In the genomic region with DNA sequence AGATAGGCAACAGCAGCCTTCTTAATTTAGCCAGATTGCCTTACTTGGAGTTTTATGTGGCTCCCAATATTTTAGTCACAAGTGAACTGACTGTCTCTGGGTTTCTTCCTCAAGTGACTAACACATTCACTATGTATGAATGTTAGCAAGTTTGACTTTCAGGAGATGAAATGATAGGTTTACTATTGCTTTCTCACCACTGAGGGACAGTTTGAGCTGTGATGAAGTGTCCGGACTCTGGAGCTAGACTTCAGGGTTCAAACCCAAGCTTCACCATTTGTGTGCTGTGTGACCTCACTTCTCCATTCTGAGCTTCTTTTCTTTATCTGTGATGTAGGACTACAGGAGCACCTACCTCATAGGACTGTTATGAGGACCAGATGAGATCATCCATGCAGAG, we compare ENCODE assay signal across 15 cellular contexts. TPM values are rescaled to one million over a fixed set of nuclear protein-coding genes. Genes with fewer than 3 reads are reported as not detected.
DNase-seq lines count a peak whose midpoint lies in the region; ATAC-seq, FAIRE-seq and TF ChIP-seq lines count a peak whose summit lies in the region.
"Had no signal": no experiment of that assay in that cellular context is flagged by ENCODE, and none has a peak within 500 bp of the region (broad histone marks: within the 10 kb centered on the region; RNA-seq: fewer than 3 reads in every experiment).

No MANE protein-coding gene starts in this region.

- ATAC-seq in stimulated activated memory B cell treated with anti-CD40 and anti-IgM and Interleukin-4, amounts not matched to agents 10 μg/mL and 1 μg/mL and 100 μg/mL, for 72 hours, result no peak
- ATAC-seq in HepG2, result no peak
- ATAC-seq: lower lobe of right lung had no signal

- H3K27me3 ChIP-seq in GM23248 (replicated peaks; ENCODE audit: insufficient read depth) (no peaks in the 10 kb centered on the region), SJSA1 (replicated peaks) (no peaks in the 10 kb centered on the region), fibroblast of lung (ENCODE audit: control insufficient read depth, insufficient read depth, low read length) (no peaks in the 10 kb centered on the region), skeletal muscle satellite cell (ENCODE audit: control insufficient read depth, insufficient read depth, low read length) (no peaks in the 10 kb centered on the region), HepG2 (ENCODE audit: control insufficient read depth in 1 of 2, insufficient read depth in 2 of 2, low read length in 2 of 2) (no peaks in the 10 kb centered on the region)
- H3K27me3 ChIP-seq: uterus had no signal

- no peaks in the 10 kb centered on the region for H3K27me3 Mint-ChIP-seq in stimulated activated memory B cell treated with anti-CD40 and anti-IgM and Interleukin-4, amounts not matched to agents 10 μg/mL and 1 μg/mL and 100 μg/mL, for 72 hours
- H3K27me3 Mint-ChIP-seq: brain had no signal

- DNase-seq in GM23248 (peak; percentile 88), SJSA1 (ENCODE audit: low read depth in 1 of 2, low spot score in 2 of 2) (peak in 1 of 2 experiments; percentile 42), fibroblast of lung (ENCODE audit: low read depth in 2 of 2) (peak; percentile 31 to 87), SKM-1 (lab: John Stamatoyannopoulos, UW; ENCODE audit: unreplicated experiment) (no peak), HepG2 (ENCODE audit: low spot score) (no peak)
- DNase-seq: activated T-cell treated with anti-CD3 and anti-CD28 coated beads for 4 hours, DMS53, KBM-7, lower lobe of right lung, uterus had no signal

- no peak for TF ChIP-seq POLR2A in HepG2 (IDR thresholded peaks at IDR 0.05; ENCODE audit: insufficient read depth in 1 of 2, low read depth in 2 of 2, low read length in 2 of 2)

- intact Hi-C loops in HepG2 (cut with micrococcal nuclease; ENCODE audit: unreplicated experiment), result no loop called here

- H3K4me1 ChIP-seq in GM23248 (ENCODE audit: insufficient read depth) (peaks cover 33% of the 10 kb centered on the region), SJSA1 (replicated peaks) (peaks cover 37% of the 10 kb centered on the region), fibroblast of lung (ENCODE audit: control insufficient read depth, extremely low read depth, insufficient read depth, low read length) (peaks cover 16% of the 10 kb centered on the region), skeletal muscle satellite cell (ENCODE audit: control insufficient read depth, insufficient read depth, low read length) (peaks cover 31% of the 10 kb centered on the region), HepG2 (ENCODE audit: insufficient read depth, low read length) (peaks cover 30% of the 10 kb centered on the region)
- H3K4me1 ChIP-seq: lower lobe of right lung, prostate gland, uterus had no signal

- CTCF ChIA-PET in HepG2 (lab: Yijun Ruan, JAX; ENCODE audit: low intra/inter-chr PET ratio, low total read pairs), result no interaction called here

- H3K36me3 ChIP-seq in GM23248 (ENCODE audit: low read depth), result 0 out of 2 replicates have a peak, but pooled peaks cover 5% of the 10 kb centered on the region
- peaks cover 28% of the 10 kb centered on the region for H3K36me3 ChIP-seq in SJSA1
- H3K36me3 ChIP-seq in fibroblast of lung (ENCODE audit: control insufficient read depth, insufficient read depth, low read length), result no peaks in the 10 kb centered on the region
- peaks cover under 1% of the 10 kb centered on the region for H3K36me3 ChIP-seq in skeletal muscle satellite cell (ENCODE audit: insufficient read depth, low read length)
- peaks cover 11 to 71% of the 10 kb centered on the region in 2 experiments for H3K36me3 ChIP-seq in HepG2 (replicated peaks in 1 of 2; ENCODE audit: control insufficient read depth in 1 of 2, insufficient read depth in 2 of 2, low read length in 2 of 2)
- H3K36me3 ChIP-seq: prostate gland, uterus had no signal

- in situ Hi-C loops in GM23248 (cut with MboI), result no loop called here
- in situ Hi-C loops in HepG2 (cut with HindIII; ENCODE audit: extremely low pct_ligation_motif_present, low pct_unique_long_range_greater_than_20kb), result no loop called here

- no peak overlapping the region for H3K27ac Mint-ChIP-seq in stimulated activated memory B cell treated with anti-CD40 and anti-IgM and Interleukin-4, amounts not matched to agents 10 μg/mL and 1 μg/mL and 100 μg/mL, for 72 hours
- H3K27ac Mint-ChIP-seq: brain had no signal

- H3K9ac ChIP-seq in GM23248 (peak overlapping the region; percentile 31; the same call in 1 of the 2 replicates), fibroblast of lung (ENCODE audit: insufficient read depth, low read length) (no peak overlapping the region), skeletal muscle satellite cell (ENCODE audit: low read depth, low read length) (peak overlapping the region; percentile 59), HepG2 (ENCODE audit: insufficient read depth, low read depth, low read length) (no peak overlapping the region)

- BruUV-seq in HepG2 (replicated peaks; lab: Mats Ljungman, UMichigan), result no TSS peak

- POLR2A ChIA-PET in HepG2 (lab: Yijun Ruan, JAX), result interaction anchor here (1.0 kb wide), 1 partner anchor 9 kb away, joined by 4 read pairs; no protein-coding TSS in a partner anchor

- H2AFZ ChIP-seq in GM23248, result no peak overlapping the region
- no peak overlapping the region for H2AFZ ChIP-seq in fibroblast of lung (ENCODE audit: low read length)
- H2AFZ ChIP-seq in HepG2 (ENCODE audit: low read length), result no peak overlapping the region

- peaks cover 27% of the 10 kb centered on the region for H3F3A ChIP-seq in GM23248 (ENCODE audit: insufficient read depth)

- peaks cover 11% of the 10 kb centered on the region for H3K4me1 Mint-ChIP-seq in stimulated activated memory B cell treated with anti-CD40 and anti-IgM and Interleukin-4, amounts not matched to agents 10 μg/mL and 1 μg/mL and 100 μg/mL, for 72 hours
- H3K4me1 Mint-ChIP-seq: brain had no signal

- H3K9me2 ChIP-seq in GM23248 (ENCODE audit: insufficient read depth), result no peaks in the 10 kb centered on the region

- no peaks in the 10 kb centered on the region for H3K9me3 Mint-ChIP-seq in stimulated activated memory B cell treated with anti-CD40 and anti-IgM and Interleukin-4, amounts not matched to agents 10 μg/mL and 1 μg/mL and 100 μg/mL, for 72 hours
- H3K9me3 Mint-ChIP-seq: brain had no signal

- H4K20me1 ChIP-seq in GM23248 (ENCODE audit: insufficient read depth) (no peaks in the 10 kb centered on the region), fibroblast of lung (ENCODE audit: control insufficient read depth, extremely low read depth, insufficient read depth, low read length) (no peaks in the 10 kb centered on the region), HepG2 (ENCODE audit: insufficient read depth, low read length) (no peaks in the 10 kb centered on the region)

- H3K27ac ChIP-seq in GM23248 (peak overlapping the region; percentile 86), SJSA1 (peak overlapping the region; percentile 61), fibroblast of lung (ENCODE audit: insufficient read depth, low read length) (peak overlapping the region; percentile 42), HepG2 (ENCODE audit: extremely low read length, insufficient read depth, low read length) (no peak overlapping the region)
- H3K27ac ChIP-seq: lower lobe of right lung, uterus, VCaP had no signal

- TF ChIP-seq CTCF in fibroblast of lung (conservative IDR thresholded peaks at IDR 0.05 in 1 of 2, IDR thresholded peaks at IDR 0.05 in 1 of 2; ENCODE audit: low read depth in 1 of 2, low read length in 2 of 2), result no peak
- TF ChIP-seq CTCF in HepG2 (CRISPR knock-in tag; IDR thresholded peaks at IDR 0.05), result no peak

- no peak for TF ChIP-seq EP300 in HepG2 (IDR thresholded peaks at IDR 0.05; ENCODE audit: low read depth in 2 of 2, low read length in 2 of 2)
- no peak for TF ChIP-seq EP300 in HepG2 (CRISPR knock-in tag; IDR thresholded peaks at IDR 0.05; ENCODE audit: borderline replicate concordance)

- H3K9me3 ChIP-seq in GM23248 (ENCODE audit: low read depth) (no peaks in the 10 kb centered on the region), SJSA1 (replicated peaks) (no peaks in the 10 kb centered on the region), fibroblast of lung (ENCODE audit: control insufficient read depth, insufficient read depth, low read depth, low read length) (no peaks in the 10 kb centered on the region), skeletal muscle satellite cell (replicated peaks; ENCODE audit: low read length) (no peaks in the 10 kb centered on the region), HepG2 (ENCODE audit: low read length) (no peaks in the 10 kb centered on the region)
- H3K9me3 ChIP-seq: lower lobe of right lung, prostate gland, uterus had no signal

- peaks cover 31% of the 10 kb centered on the region for H3K79me2 ChIP-seq in GM23248 (ENCODE audit: insufficient read depth)
- peaks cover 8% of the 10 kb centered on the region for H3K79me2 ChIP-seq in fibroblast of lung (ENCODE audit: control insufficient read depth, insufficient read depth, low read length)
- peaks cover 30% of the 10 kb centered on the region for H3K79me2 ChIP-seq in HepG2 (ENCODE audit: insufficient read depth, low read length)

- no peak overlapping the region for H3K4me3 Mint-ChIP-seq in stimulated activated memory B cell treated with anti-CD40 and anti-IgM and Interleukin-4, amounts not matched to agents 10 μg/mL and 1 μg/mL and 100 μg/mL, for 72 hours
- H3K4me3 Mint-ChIP-seq: brain had no signal

- no peak overlapping the region for H3K4me3 ChIP-seq in GM23248
- H3K4me3 ChIP-seq in SJSA1, result no peak overlapping the region
- no peak overlapping the region for H3K4me3 ChIP-seq in fibroblast of lung (replicated peaks in 1 of 4; ENCODE audit: control extremely low read depth in 1 of 4, insufficient read depth in 1 of 4, low read depth in 3 of 4, low read length in 4 of 4)
- peak overlapping the region; percentile 21 for H3K4me3 ChIP-seq in skeletal muscle satellite cell (ENCODE audit: low read length)
- no peak overlapping the region for H3K4me3 ChIP-seq in HepG2 (replicated peaks in 1 of 3; ENCODE audit: insufficient read depth in 1 of 3, low read depth in 2 of 3, low read length in 3 of 3)
- H3K4me3 ChIP-seq: lower lobe of right lung, prostate gland, uterus had no signal

- H3K36me3 Mint-ChIP-seq in stimulated activated memory B cell treated with anti-CD40 and anti-IgM and Interleukin-4, amounts not matched to agents 10 μg/mL and 1 μg/mL and 100 μg/mL, for 72 hours, result peaks cover 51% of the 10 kb centered on the region

- TF ChIP-seq RAD21 in HepG2 (CRISPR knock-in tag; IDR thresholded peaks at IDR 0.05), result no peak

- FAIRE-seq in HepG2 (lab: Jason Lieb, UNC), result no peak

- 0 to 11% methylated on average over 1 of the region's 1 CpG for WGBS in GM23248 (ENCODE audit: low coverage in 1 of 2, low lambda C conversion rate in 2 of 2, missing lambda C conversion rate in 2 of 2), 2 experiments
- WGBS in HepG2 (ENCODE audit: low lambda C conversion rate), result 100% methylated on average over 1 of the region's 1 CpG

- H3K4me2 ChIP-seq in GM23248 (ENCODE audit: unreplicated experiment) (peak overlapping the region; percentile 53), fibroblast of lung (ENCODE audit: extremely low read depth, insufficient read depth, low read length) (no peak overlapping the region), skeletal muscle satellite cell (ENCODE audit: low read length) (peak overlapping the region; percentile 43), HepG2 (ENCODE audit: low read depth, low read length) (no peak overlapping the region)

RNA-seq across cellular contexts. Expression of a gene that starts 8.2 kb away (rescaled TPM):
- 10.7 and 17.1 TPM in 2 replicates for total RNA-seq in GM23248 (2014; rRNA removed; shearing (Covaris generic))
- polyA plus RNA-seq in GM23248 (2016; fragmentation: Nextera tagmentation; extraction: Ambion mirVana), result 3.4 and 4.5 TPM in 2 replicates
- total RNA-seq in SJSA1 (2014; rRNA removed; shearing (Covaris generic)), result 14.8 and 18.7 TPM in 2 replicates
- 11.4 and 11.8 TPM in 2 replicates for total RNA-seq in fibroblast of lung
- 9.6 and 12.1 TPM in 2 replicates for polyA plus RNA-seq in fibroblast of lung
- 4.5 and 5.0 TPM in 2 replicates for polyA plus RNA-seq in fibroblast of lung (2012)
- 8.2 and 9.3 TPM in 2 replicates for polyA minus RNA-seq in fibroblast of lung (ENCODE audit: low replicate concordance)
- 7.2 and 7.6 TPM in 2 replicates for total RNA-seq in skeletal muscle satellite cell (2012; rRNA removed)
- 28.7 and 30.4 TPM in 2 replicates for total RNA-seq in HepG2 (2016; rRNA removed; fragmentation: Illumina TruSeq; extraction: Trizol)
- 5.2 and 6.7 TPM in 2 replicates for total RNA-seq in HepG2 (2016; cell fraction: cytosol; rRNA removed; fragmentation: Illumina TruSeq; extraction: Trizol; ENCODE audit: low read depth)
- 29.9 and 33.4 TPM in 2 replicates for total RNA-seq in HepG2 (2016; cell fraction: insoluble cytoplasmic fraction; rRNA removed; fragmentation: Illumina TruSeq; extraction: Trizol)
- 8.6 and 10.5 TPM in 2 replicates for total RNA-seq in HepG2 (2016; cell fraction: membrane; rRNA removed; fragmentation: Illumina TruSeq; extraction: Trizol)
- 35.4 and 36.9 TPM in 2 replicates for total RNA-seq in HepG2 (2016; cell fraction: nucleus; rRNA removed; fragmentation: Illumina TruSeq; extraction: Trizol)
- polyA plus RNA-seq in HepG2 (2011; rRNA removed), result 25.8 and 26.2 TPM in 2 replicates
- 18.8 and 19.6 TPM in 2 replicates for polyA plus RNA-seq in HepG2 (2011; cell fraction: cytosol; rRNA removed)
- polyA plus RNA-seq in HepG2 (2011; cell fraction: nucleus; rRNA removed), result 58.1 and 67.7 TPM in 2 replicates
- polyA plus RNA-seq in HepG2 (2012), result 11.8 and 14.5 TPM in 2 replicates
- polyA plus RNA-seq in HepG2 (2016; cell fraction: cytosol; fragmentation: Illumina TruSeq; extraction: Trizol; ENCODE audit: low read depth), result 1.6 and 1.8 TPM in 2 replicates
- 24.2 and 25.5 TPM in 2 replicates for polyA plus RNA-seq in HepG2 (2016; cell fraction: insoluble cytoplasmic fraction; fragmentation: Illumina TruSeq; extraction: Trizol; ENCODE audit: low read depth)
- polyA plus RNA-seq in HepG2 (2016; cell fraction: membrane; fragmentation: Illumina TruSeq; extraction: Trizol; ENCODE audit: low read depth), result 4.9 TPM in 2 replicates
- polyA plus RNA-seq in HepG2 (2016; cell fraction: nucleus; fragmentation: Illumina TruSeq; extraction: Trizol; ENCODE audit: insufficient read depth, low read depth), result 45.4 and 47.2 TPM in 2 replicates
- 25.6 and 28.7 TPM in 2 replicates for polyA minus RNA-seq in HepG2 (2011; rRNA and poly(A)+ RNA removed; ENCODE audit: low replicate concordance)
- polyA minus RNA-seq in HepG2 (2011; cell fraction: cytosol; rRNA and poly(A)+ RNA removed), result 10.4 and 11.8 TPM in 2 replicates
- polyA minus RNA-seq in HepG2 (2011; cell fraction: nucleus; rRNA and poly(A)+ RNA removed), result 46.6 and 48.2 TPM in 2 replicates

RNA-seq across cellular contexts. Expression of a gene that starts 44.1 kb away (rescaled TPM):
- 18.2 and 19.0 TPM in 2 replicates for total RNA-seq in GM23248 (2014; rRNA removed; shearing (Covaris generic))
- polyA plus RNA-seq in GM23248 (2016; fragmentation: Nextera tagmentation; extraction: Ambion mirVana), result 11.4 and 13.1 TPM in 2 replicates
- 71.4 and 85.6 TPM in 2 replicates for total RNA-seq in SJSA1 (2014; rRNA removed; shearing (Covaris generic))
- 15.2 and 21.3 TPM in 2 replicates for total RNA-seq in fibroblast of lung
- polyA plus RNA-seq in fibroblast of lung, result 34.5 and 45.5 TPM in 2 replicates
- 17.5 and 25.6 TPM in 2 replicates for polyA plus RNA-seq in fibroblast of lung (2012)
- 21.0 and 22.0 TPM in 2 replicates for polyA minus RNA-seq in fibroblast of lung (ENCODE audit: low replicate concordance)
- 12.7 and 13.7 TPM in 2 replicates for total RNA-seq in skeletal muscle satellite cell (2012; rRNA removed)
- 64.0 and 76.5 TPM in 2 replicates for total RNA-seq in HepG2 (2016; rRNA removed; fragmentation: Illumina TruSeq; extraction: Trizol)
- total RNA-seq in HepG2 (2016; cell fraction: cytosol; rRNA removed; fragmentation: Illumina TruSeq; extraction: Trizol; ENCODE audit: low read depth), result 7.7 and 8.1 TPM in 2 replicates
- 64.0 and 71.6 TPM in 2 replicates for total RNA-seq in HepG2 (2016; cell fraction: insoluble cytoplasmic fraction; rRNA removed; fragmentation: Illumina TruSeq; extraction: Trizol)
- total RNA-seq in HepG2 (2016; cell fraction: membrane; rRNA removed; fragmentation: Illumina TruSeq; extraction: Trizol), result 21.2 and 23.0 TPM in 2 replicates
- 31.3 and 37.7 TPM in 2 replicates for total RNA-seq in HepG2 (2016; cell fraction: nucleus; rRNA removed; fragmentation: Illumina TruSeq; extraction: Trizol)
- polyA plus RNA-seq in HepG2 (2011; rRNA removed), result 26.7 and 51.4 TPM in 2 replicates
- polyA plus RNA-seq in HepG2 (2011; cell fraction: cytosol; rRNA removed), result 28.2 and 38.6 TPM in 2 replicates
- polyA plus RNA-seq in HepG2 (2011; cell fraction: nucleus; rRNA removed), result 23.7 and 42.3 TPM in 2 replicates
- polyA plus RNA-seq in HepG2 (2012), result 13.4 and 27.1 TPM in 2 replicates
- polyA plus RNA-seq in HepG2 (2016; cell fraction: cytosol; fragmentation: Illumina TruSeq; extraction: Trizol; ENCODE audit: low read depth), result 3.9 and 4.0 TPM in 2 replicates
- 80.4 and 80.8 TPM in 2 replicates for polyA plus RNA-seq in HepG2 (2016; cell fraction: insoluble cytoplasmic fraction; fragmentation: Illumina TruSeq; extraction: Trizol; ENCODE audit: low read depth)
- polyA plus RNA-seq in HepG2 (2016; cell fraction: membrane; fragmentation: Illumina TruSeq; extraction: Trizol; ENCODE audit: low read depth), result 11.5 and 12.2 TPM in 2 replicates
- polyA plus RNA-seq in HepG2 (2016; cell fraction: nucleus; fragmentation: Illumina TruSeq; extraction: Trizol; ENCODE audit: insufficient read depth, low read depth), result 61.5 and 62.0 TPM in 2 replicates
- polyA minus RNA-seq in HepG2 (2011; rRNA and poly(A)+ RNA removed; ENCODE audit: low replicate concordance), result 42.3 and 93.4 TPM in 2 replicates
- 16.7 and 27.9 TPM in 2 replicates for polyA minus RNA-seq in HepG2 (2011; cell fraction: cytosol; rRNA and poly(A)+ RNA removed)
- 19.5 and 32.3 TPM in 2 replicates for polyA minus RNA-seq in HepG2 (2011; cell fraction: nucleus; rRNA and poly(A)+ RNA removed)

Comparison
In these comparisons a context has a peak if more than half of its experiments do, and no peak if none do; other contexts are left out.
1. DNase-seq: peak in GM23248 (single experiment) and fibroblast of lung (2 of 2); none in SKM-1 (single experiment) and HepG2 (single experiment).
2. H3K4me2 ChIP-seq: peak in GM23248 (single experiment) and skeletal muscle satellite cell (single experiment); none in fibroblast of lung (single experiment) and HepG2 (single experiment).
3. H3K9ac ChIP-seq: peak in GM23248 (single experiment) and skeletal muscle satellite cell (single experiment); none in fibroblast of lung (single experiment) and HepG2 (single experiment).